Comparison of ENCODE assay signal across 19 cellular contexts in genomic region chr16:88489163-88489721, GRCh38.
"Had no signal": no experiment of that assay in that cellular context is flagged by ENCODE, and none has a peak within 500 bp of the region (broad histone marks: within the 10 kb centered on the region; RNA-seq: fewer than 3 reads in every experiment).

No MANE protein-coding gene starts in this region.

- H3K27ac Mint-ChIP-seq: activated naive CD4-positive, alpha-beta T cell treated with anti-CD3 and anti-CD28 coated beads for 36 hours; activated naive CD8-positive, alpha-beta T cell treated with anti-CD3 and anti-CD28 coated beads, Interleukin-2, amount 50 U/mL, for 24 hours; mesothelial cell of epicardium; naive B cell; T-cell had no signal

- H3K9me3 ChIP-seq: ascending aorta, right atrium auricular region had no signal

- ATAC-seq: activated naive CD8-positive, alpha-beta T cell treated with anti-CD3 and anti-CD28 coated beads, Interleukin-2, amount 50 U/mL, for 24 hours; T-cell had no signal

- H3K36me3 ChIP-seq: ascending aorta, right atrium auricular region had no signal

- H3K9me3 Mint-ChIP-seq: activated naive CD4-positive, alpha-beta T cell treated with anti-CD3 and anti-CD28 coated beads for 36 hours; activated naive CD8-positive, alpha-beta T cell treated with anti-CD3 and anti-CD28 coated beads, Interleukin-2, amount 50 U/mL, for 24 hours; immature natural killer cell; mesothelial cell of epicardium; naive B cell; T-cell had no signal

- DNase-seq: activated CD4-positive, alpha-beta T cell treated with anti-CD3 and anti-CD28 coated beads for 1 hour; activated CD4-positive, alpha-beta T cell treated with anti-CD3 and anti-CD28 coated beads, Interleukin-2, amount 50 U/mL, for 4 hours; activated naive CD4-positive, alpha-beta T cell treated with anti-CD3 and anti-CD28 coated beads for 36 hours; activated naive CD8-positive, alpha-beta T cell treated with anti-CD3 and anti-CD28 coated beads, Interleukin-2, amount 50 U/mL, for 24 hours; activated T-cell treated with anti-CD3 and anti-CD28 coated beads for 4 hours; dermis blood vessel endothelial cell; foreskin melanocyte; immature natural killer cell; naive B cell; T-cell; T1000 had no signal

- H3K4me3 ChIP-seq: ascending aorta, lung, right atrium auricular region, skin epidermis had no signal

- FAIRE-seq: bronchial epithelial cell, urothelium cell line had no signal

- H3K4me1 Mint-ChIP-seq: activated naive CD8-positive, alpha-beta T cell treated with anti-CD3 and anti-CD28 coated beads, Interleukin-2, amount 50 U/mL, for 24 hours; mesothelial cell of epicardium; T-cell had no signal

- H3K4me3 Mint-ChIP-seq: activated naive CD4-positive, alpha-beta T cell treated with anti-CD3 and anti-CD28 coated beads for 36 hours; activated naive CD8-positive, alpha-beta T cell treated with anti-CD3 and anti-CD28 coated beads, Interleukin-2, amount 50 U/mL, for 24 hours; immature natural killer cell; mesothelial cell of epicardium; naive B cell; T-cell had no signal

- H3K27ac ChIP-seq: ascending aorta, epithelial cell of prostate, right atrium auricular region, skin epidermis had no signal

- H3K27me3 Mint-ChIP-seq: activated naive CD8-positive, alpha-beta T cell treated with anti-CD3 and anti-CD28 coated beads, Interleukin-2, amount 50 U/mL, for 24 hours; naive B cell; T-cell had no signal

- H3K36me3 Mint-ChIP-seq: immature natural killer cell, naive B cell, T-cell had no signal

- H3K4me1 ChIP-seq: ascending aorta, right atrium auricular region had no signal

- H3K27me3 ChIP-seq: ascending aorta, right atrium auricular region had no signal
